Comparison of ENCODE assay signal across 29 cellular contexts in genomic region chr12:116614194-116614885, GRCh38. TPM values are rescaled to one million over a fixed set of nuclear protein-coding genes. Genes with fewer than 3 reads are reported as not detected.
"Had no signal": no experiment of that assay in that cellular context is flagged by ENCODE, and none has a peak within 500 bp of the region (broad histone marks: within the 10 kb centered on the region; RNA-seq: fewer than 3 reads in every experiment).

No MANE protein-coding gene starts in this region.

- ATAC-seq: activated CD4-positive, CD25-positive, alpha-beta regulatory T cell treated with anti-CD3 and anti-CD28 coated beads, Interleukin-2, amount 50 U/mL, for 24 hours; esophagus mucosa; heart right ventricle; natural killer cell; stimulated activated naive CD8-positive, alpha-beta T cell treated with anti-CD3 and anti-CD28 coated beads, Interleukin-15, Interleukin-2, amounts not matched to agents 100 U/mL and 50 U/mL, for 24 hours had no signal

- H3K36me3 ChIP-seq: brain microvascular endothelial cell, heart right ventricle, left ventricle myocardium inferior, transverse colon, WERI-Rb-1 had no signal

- H3K27me3 Mint-ChIP-seq: dendritic cell treated with granulocyte-macrophage colony-stimulating factor and Interleukin-4, amounts not matched to agents 40 ng/mL and 50 ng/mL, for 4 days had no signal

- H3K27me3 ChIP-seq: brain microvascular endothelial cell, testis, transverse colon had no signal

- H3K27ac Mint-ChIP-seq: activated T-helper 1 cell treated with anti-CD3 and anti-CD28 coated beads, Interleukin-12 subunit alpha, Interleukin-12 subunit beta, Interleukin-2, Interleukin-4 antibody, amounts not matched to agents 30 ng/mL and 10 ng/mL and 1 ng/mL, durations not matched to agents 14 hours and 24 hours and 36 hours; dendritic cell treated with granulocyte-macrophage colony-stimulating factor and Interleukin-4, amounts not matched to agents 40 ng/mL and 50 ng/mL, for 4 days; endodermal cell; natural killer cell had no signal

- FAIRE-seq: astrocyte, islet of Langerhans, urothelium cell line had no signal

- H3K4me1 ChIP-seq: testis had no signal

- H3K9me3 Mint-ChIP-seq: activated T-helper 1 cell treated with anti-CD3 and anti-CD28 coated beads, Interleukin-12 subunit alpha, Interleukin-12 subunit beta, Interleukin-2, Interleukin-4 antibody, amounts not matched to agents 30 ng/mL and 10 ng/mL and 1 ng/mL, durations not matched to agents 14 hours and 24 hours and 36 hours; dendritic cell treated with granulocyte-macrophage colony-stimulating factor and Interleukin-4, amounts not matched to agents 40 ng/mL and 50 ng/mL, for 4 days; natural killer cell had no signal

- H3K4me3 Mint-ChIP-seq: activated T-helper 1 cell treated with anti-CD3 and anti-CD28 coated beads, Interleukin-12 subunit alpha, Interleukin-12 subunit beta, Interleukin-2, Interleukin-4 antibody, amounts not matched to agents 30 ng/mL and 10 ng/mL and 1 ng/mL, durations not matched to agents 14 hours and 24 hours and 36 hours; dendritic cell treated with granulocyte-macrophage colony-stimulating factor and Interleukin-4, amounts not matched to agents 40 ng/mL and 50 ng/mL, for 4 days; endodermal cell; natural killer cell had no signal

- H3K4me3 ChIP-seq: heart right ventricle, left ventricle myocardium inferior, lung, testis, transverse colon had no signal

- H3K36me3 Mint-ChIP-seq: natural killer cell had no signal

- DNase-seq: activated CD4-positive, alpha-beta T cell treated with anti-CD3 and anti-CD28 coated beads for 48 hours; activated CD4-positive, alpha-beta T cell treated with anti-CD3 and anti-CD28 coated beads, Interleukin-2, amount 50 U/mL, for 48 hours; activated CD8-positive, alpha-beta memory T cell treated with anti-CD3 and anti-CD28 coated beads for 24 hours; activated effector memory CD4-positive, alpha-beta T cell treated with anti-CD3 and anti-CD28 coated beads, Interleukin-2, amount 50 U/mL, for 16 hours; activated naive CD4-positive, alpha-beta T cell treated with anti-CD3 and anti-CD28 coated beads, Interleukin-2, amount 50 U/mL, for 16 hours; amniotic stem cell; brain microvascular endothelial cell; endodermal cell; foreskin melanocyte; heart right ventricle; left ventricle myocardium inferior; mesendoderm; natural killer cell; posterior cingulate gyrus; stimulated activated CD4-positive, alpha-beta T cell treated with anti-CD3 and anti-CD28 coated beads, Interleukin-12 subunit alpha, Interleukin-12 subunit beta, amount 100 ng/mL, for 4 hours; stimulated activated CD4-positive, alpha-beta T cell treated with anti-CD3 and anti-CD28 coated beads, Interleukin-4, amount 100 ng/mL, for 1 hour; stimulated activated naive CD8-positive, alpha-beta T cell treated with anti-CD3 and anti-CD28 coated beads, Interleukin-15, Interleukin-2, amounts not matched to agents 100 U/mL and 50 U/mL, for 24 hours; testis; transverse colon; WERI-Rb-1 had no signal

- H3K27ac ChIP-seq: brain microvascular endothelial cell, heart right ventricle, left ventricle myocardium inferior, testis, transverse colon, WERI-Rb-1 had no signal

- H3K9me3 ChIP-seq: testis, transverse colon had no signal

RNA-seq across cellular contexts. Expression of gene MAP1LC3B2, which starts 55.2 kb away (rescaled TPM):
- total RNA-seq: skeletal muscle tissue had no signal
